In the genomic region with DNA sequence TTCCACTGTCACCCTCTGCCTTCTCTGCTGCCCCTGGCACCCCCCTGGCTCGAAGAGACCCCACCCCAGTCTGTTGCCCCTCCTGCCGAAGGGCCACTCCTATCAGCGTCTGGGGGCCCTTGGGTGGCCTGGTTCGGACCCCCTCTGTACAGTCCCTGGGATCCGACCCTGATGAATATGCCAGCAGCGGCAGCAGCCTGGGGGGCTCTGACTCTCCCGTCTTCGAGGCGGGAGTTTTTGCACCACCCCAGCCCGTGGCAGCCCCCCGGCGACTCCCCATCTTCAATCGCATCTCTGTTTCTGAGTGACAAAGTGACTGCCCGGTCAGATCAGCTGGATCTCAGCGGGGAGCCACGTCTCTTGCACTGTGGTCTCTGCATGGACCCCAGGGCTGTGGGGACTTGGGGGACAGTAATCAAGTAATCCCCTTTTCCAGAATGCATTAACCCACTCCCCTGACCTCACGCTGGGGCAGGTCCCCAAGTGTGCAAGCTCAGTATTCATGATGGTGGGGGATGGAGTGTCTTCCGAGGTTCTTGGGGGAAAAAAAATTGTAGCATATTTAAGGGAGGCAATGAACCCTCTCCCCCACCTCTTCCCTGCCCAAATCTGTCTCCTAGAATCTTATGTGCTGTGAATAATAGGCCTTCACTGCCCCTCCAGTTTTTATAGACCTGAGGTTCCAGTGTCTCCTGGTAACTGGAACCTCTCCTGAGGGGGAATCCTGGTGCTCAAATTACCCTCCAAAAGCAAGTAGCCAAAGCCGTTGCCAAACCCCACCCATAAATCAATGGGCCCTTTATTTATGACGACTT, we compare ENCODE assay signal across 8 cellular contexts. TPM values are rescaled to one million over a fixed set of nuclear protein-coding genes. Genes with fewer than 3 reads are reported as not detected.
DNase-seq lines count a peak whose midpoint lies in the region; ATAC-seq and TF ChIP-seq lines count a peak whose summit lies in the region.

No MANE protein-coding gene starts in this region.

- H3K4me1 ChIP-seq in heart right ventricle = peaks cover 14 to 64% (median 42%) of the 10 kb centered on the region in 9 donors

- peak overlapping the region; percentile 67 to 99 (median 90) for H3K4me3 ChIP-seq in heart right ventricle

- H3K4me3 Mint-ChIP-seq in natural killer cell = peak overlapping the region; percentile 97

- H3K9me3 Mint-ChIP-seq in natural killer cell = no peaks in the 10 kb centered on the region

- WGBS in heart right ventricle, 2 donors = 36 to 44% methylated on average over 20 of the region's 20 CpGs

- H3K9me3 ChIP-seq in heart right ventricle = no peaks in the 10 kb centered on the region

- DNase-seq in heart right ventricle (peak in 1 of 2 donors; percentile 21), left ventricle myocardium superior (no peak), SK-MEL-5 (ENCODE audit: low read depth, low spot score) (peak; percentile 41), natural killer cell (peak; percentile 53), NCI-H82 (lab: John Stamatoyannopoulos, UW) (no peak), NCI-H187 treated with DMSO at 0.1 percent for 48 hours (lab: John Stamatoyannopoulos, UW) (no peak)
- peak; percentile 35 for DNase-seq in effector CD4-positive, alpha-beta T cell

- intact Hi-C loops in heart right ventricle (cut with DNase I) (no loop called here), left ventricle myocardium superior (cut with micrococcal nuclease) (no loop called here), natural killer cell (cut with micrococcal nuclease) (no loop called here)

- H3K27me3 Mint-ChIP-seq in natural killer cell (ENCODE audit: low read depth in 2 of 2) = no peaks in the 10 kb centered on the region

- H3K36me3 Mint-ChIP-seq in natural killer cell = peaks cover 7% of the 10 kb centered on the region

- peaks cover 55 to 71% of the 10 kb centered on the region in 2 donors for H3K4me1 Mint-ChIP-seq in natural killer cell

- ATAC-seq in heart right ventricle (no peak), left ventricle myocardium superior (no peak), natural killer cell (no peak), GM18520 (IDR thresholded peaks at IDR 0.05; ENCODE audit: unreplicated experiment) (no peak)

- TF ChIP-seq CTCF in heart right ventricle (IDR thresholded peaks at IDR 0.05) (no peak), natural killer cell (IDR thresholded peaks at IDR 0.05) (no peak)

- H3K36me3 ChIP-seq in heart right ventricle = peaks cover 6 to 22% (median 9%) of the 10 kb centered on the region in 9 donors

- in situ Hi-C loops in SK-MEL-5 (cut with HindIII; ENCODE audit: low pct_unique_long_range_greater_than_20kb, low sequenced_read_pairs) = no loop called here

- H3K27ac ChIP-seq in heart right ventricle = peak overlapping the region; percentile 94 to 100 (median 99)

- H3K27ac Mint-ChIP-seq in natural killer cell = peak overlapping the region; percentile 96 to 97

- no peaks in the 10 kb centered on the region for H3K27me3 ChIP-seq in heart right ventricle

RNA-seq across cellular contexts. Expression of a gene that starts 2.0 kb away (rescaled TPM):
- total RNA-seq in heart right ventricle = 100 to 1,000 TPM in 2 of 10 donors, 10 to 100 TPM in 8; 22.8 to 194 (median 48.1) TPM
- 10 to 100 TPM; 60.2 to 63.2 TPM for polyA plus RNA-seq in heart right ventricle
- 53.0 TPM for total RNA-seq in left ventricle myocardium superior
- total RNA-seq in SK-MEL-5 (2014; rRNA removed; shearing (Covaris generic)) = 2.6 and 3.1 TPM in 2 replicates
- polyA plus RNA-seq in SK-MEL-5 (2015; cell fraction: cytosol; rRNA removed) = 16.5 and 22.2 TPM in 2 replicates
- 9.3 and 21.1 TPM in 2 replicates for polyA plus RNA-seq in SK-MEL-5 (2015; cell fraction: nucleus; rRNA removed)
- total RNA-seq in natural killer cell = 1,000 to 10,000 TPM; 1,232 to 2,074 (median 1,769) TPM

RNA-seq across cellular contexts. Expression of a gene that starts 3.9 kb away (rescaled TPM):
- total RNA-seq in heart right ventricle (10 to 100 TPM in 9 of 10 donors, 1 to 10 TPM in 1; 8.3 to 23.1 (median 15.1) TPM), left ventricle myocardium superior (11.6 TPM), natural killer cell (100 to 1,000 TPM in 1 of 3 donors, 10 to 100 TPM in 2; 70.2 to 129 (median 80.7) TPM)
- 10 to 100 TPM in 1 of 2 donors, 1 to 10 TPM in 1; 6.9 to 22.7 TPM for polyA plus RNA-seq in heart right ventricle
- total RNA-seq in SK-MEL-5 (2014; rRNA removed; shearing (Covaris generic)) = 22.3 and 27.2 TPM in 2 replicates
- 33.0 and 46.5 TPM in 2 replicates for polyA plus RNA-seq in SK-MEL-5 (2015; cell fraction: cytosol; rRNA removed)
- polyA plus RNA-seq in SK-MEL-5 (2015; cell fraction: nucleus; rRNA removed) = 211 and 212 TPM in 2 replicates

RNA-seq across cellular contexts. Expression of a gene that starts 17.4 kb away (rescaled TPM):
- total RNA-seq in heart right ventricle = 10 to 100 TPM; 22.9 to 32.3 (median 27.1) TPM
- polyA plus RNA-seq in heart right ventricle = 10 to 100 TPM; 16.2 to 30.8 TPM
- total RNA-seq in left ventricle myocardium superior = 22.2 TPM
- total RNA-seq in SK-MEL-5 (2014; rRNA removed; shearing (Covaris generic)) = 20.9 and 23.2 TPM in 2 replicates
- 34.9 and 42.6 TPM in 2 replicates for polyA plus RNA-seq in SK-MEL-5 (2015; cell fraction: cytosol; rRNA removed)
- polyA plus RNA-seq in SK-MEL-5 (2015; cell fraction: nucleus; rRNA removed) = 10.9 and 17.1 TPM in 2 replicates
- total RNA-seq in natural killer cell = 10 to 100 TPM; 37.5 to 49.1 (median 45.9) TPM

RNA-seq across cellular contexts. Expression of a gene that starts 17.7 kb away (rescaled TPM):
- 10 to 100 TPM; 34.3 to 46.4 (median 38.8) TPM for total RNA-seq in heart right ventricle
- 10 to 100 TPM; 24.1 to 48.2 TPM for polyA plus RNA-seq in heart right ventricle
- 34.8 TPM for total RNA-seq in left ventricle myocardium superior
- 21.3 and 29.6 TPM in 2 replicates for total RNA-seq in SK-MEL-5 (2014; rRNA removed; shearing (Covaris generic))
- polyA plus RNA-seq in SK-MEL-5 (2015; cell fraction: cytosol; rRNA removed) = 30.8 and 38.8 TPM in 2 replicates
- 17.8 and 19.6 TPM in 2 replicates for polyA plus RNA-seq in SK-MEL-5 (2015; cell fraction: nucleus; rRNA removed)
- total RNA-seq in natural killer cell = 10 to 100 TPM; 54.3 to 80.9 (median 68.3) TPM

RNA-seq across cellular contexts. Expression of a gene that starts 27.1 kb away (rescaled TPM):
- total RNA-seq in heart right ventricle = 1,000 to 10,000 TPM in 7 of 10 donors, 100 to 1,000 TPM in 3; 936 to 1,726 (median 1,424) TPM
- 1,000 to 10,000 TPM in 1 of 2 donors, 100 to 1,000 TPM in 1; 974 to 3,280 TPM for polyA plus RNA-seq in heart right ventricle
- 1,154 TPM for total RNA-seq in left ventricle myocardium superior
- 66.0 and 110 TPM in 2 replicates for total RNA-seq in SK-MEL-5 (2014; rRNA removed; shearing (Covaris generic))
- polyA plus RNA-seq in SK-MEL-5 (2015; cell fraction: cytosol; rRNA removed) = 3,833 and 5,160 TPM in 2 replicates
- polyA plus RNA-seq in SK-MEL-5 (2015; cell fraction: nucleus; rRNA removed) = 789 and 970 TPM in 2 replicates
- total RNA-seq in natural killer cell = 1,000 to 10,000 TPM; 1,227 to 1,543 (median 1,399) TPM

Comparison
In these comparisons a context has a peak if more than half of its experiments do, and no peak if none do; other contexts are left out.
1. DNase-seq: peak in SK-MEL-5 (single experiment), effector CD4-positive, alpha-beta T cell (single experiment) and natural killer cell (single experiment); none in left ventricle myocardium superior (single experiment), NCI-H82 (single experiment) and NCI-H187 treated with DMSO at 0.1 percent for 48 hours (single experiment).